9 cellular contexts compared by ENCODE assay signal in the genomic region with DNA sequence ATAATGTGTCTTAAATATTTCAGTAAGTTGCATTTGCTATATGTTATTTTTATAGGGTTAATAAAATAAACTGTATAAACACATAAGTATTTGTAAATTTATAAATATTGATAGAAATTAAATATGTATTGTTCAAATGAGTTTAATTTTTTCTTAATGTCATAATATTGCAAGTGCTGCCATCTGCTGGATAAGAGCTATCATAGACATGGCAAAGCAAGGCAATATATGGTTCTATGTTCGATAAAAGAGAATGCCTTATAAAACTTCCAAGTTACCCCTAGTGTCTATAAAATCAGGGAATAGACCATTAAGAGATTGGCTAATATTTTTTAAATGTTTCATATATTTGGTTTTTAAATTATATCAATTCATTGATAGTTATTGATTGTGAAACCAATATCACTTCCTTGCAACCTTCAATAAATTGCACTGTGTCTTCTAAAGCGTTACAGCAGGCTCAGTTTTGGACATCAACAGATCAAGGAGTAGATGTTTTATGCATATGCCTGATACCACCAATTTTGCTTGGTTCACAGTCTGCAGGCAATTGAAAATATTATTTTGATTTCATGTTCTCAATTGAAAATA. TPM values are rescaled to one million over a fixed set of nuclear protein-coding genes. Genes with fewer than 3 reads are reported as not detected.
DNase-seq lines count a peak whose midpoint lies in the region; ATAC-seq and TF ChIP-seq lines count a peak whose summit lies in the region.
"Had no signal": no experiment of that assay in that cellular context is flagged by ENCODE, and none has a peak within 500 bp of the region (broad histone marks: within the 10 kb centered on the region; RNA-seq: fewer than 3 reads in every experiment).

No MANE protein-coding gene starts in this region.

- no peaks in the 10 kb centered on the region for H3K79me2 ChIP-seq in Karpas-422 (ENCODE audit: low read length)

- no peak overlapping the region for H3K27ac Mint-ChIP-seq in natural killer cell
- H3K27ac Mint-ChIP-seq in natural killer cell treated with Interleukin-12 subunit alpha and Interleukin-12 subunit beta and Interleukin-15 and Interleukin-18, amount 100 ng/mL, for 72 hours, result no peak overlapping the region

- H3K4me1 Mint-ChIP-seq in natural killer cell, result no peaks in the 10 kb centered on the region
- H3K4me1 Mint-ChIP-seq in natural killer cell treated with Interleukin-12 subunit alpha and Interleukin-12 subunit beta and Interleukin-15 and Interleukin-18, amount 100 ng/mL, for 72 hours (ENCODE audit: low read depth in 2 of 2), result no peaks in the 10 kb centered on the region

- H3K27me3 Mint-ChIP-seq in natural killer cell (ENCODE audit: low read depth in 2 of 2), result no peaks in the 10 kb centered on the region
- no peaks in the 10 kb centered on the region for H3K27me3 Mint-ChIP-seq in natural killer cell treated with Interleukin-12 subunit alpha and Interleukin-12 subunit beta and Interleukin-15 and Interleukin-18, amount 100 ng/mL, for 72 hours

- ATAC-seq in natural killer cell, result no peak
- no peak for ATAC-seq in natural killer cell treated with Interleukin-12 subunit alpha and Interleukin-12 subunit beta and Interleukin-15 and Interleukin-18, amount 100 ng/mL, for 72 hours
- ATAC-seq in GM21381 (IDR thresholded peaks at IDR 0.05; ENCODE audit: unreplicated experiment), result no peak

- intact Hi-C loops in natural killer cell (cut with micrococcal nuclease), result no loop called here

- peaks cover 3% of the 10 kb centered on the region; the same call in 1 of the 2 replicates for H3K4me1 ChIP-seq in Karpas-422 (ENCODE audit: low read length)
- H3K4me1 ChIP-seq: HAP-1 had no signal

- no peak overlapping the region for H3K9ac ChIP-seq in Karpas-422 (ENCODE audit: low read length)

- H2AFZ ChIP-seq in Karpas-422 (ENCODE audit: low read length), result no peak overlapping the region

- H3K4me2 ChIP-seq in Karpas-422 (ENCODE audit: low read depth, low read length, poor library complexity, severe bottlenecking), result peak overlapping the region; percentile 30

- H3K9me3 ChIP-seq in Karpas-422 (ENCODE audit: low read length), result no peaks in the 10 kb centered on the region
- H3K9me3 ChIP-seq: HAP-1 had no signal

- TF ChIP-seq CTCF in natural killer cell (IDR thresholded peaks at IDR 0.05) (peak; percentile 53), brain microvascular endothelial cell (IDR thresholded peaks at IDR 0.05; ENCODE audit: low read depth, low read length, missing control alignments) (peak; percentile 61)

- H4K20me1 ChIP-seq in Karpas-422 (ENCODE audit: insufficient read depth, low read depth, low read length), result no peaks in the 10 kb centered on the region

- H3K27ac ChIP-seq in Karpas-422 (ENCODE audit: low read length) (no peak overlapping the region), brain microvascular endothelial cell (no peak overlapping the region)

- DNase-seq in natural killer cell, result no peak
- DNase-seq in natural killer cell treated with Interleukin-12 subunit alpha and Interleukin-12 subunit beta and Interleukin-15 and Interleukin-18, amount 100 ng/mL, for 72 hours (ENCODE audit: low spot score), result no peak
- peak; percentile 80 for DNase-seq in Karpas-422
- peak; percentile 6 for DNase-seq in brain microvascular endothelial cell
- DNase-seq in myocyte (ENCODE audit: low read depth), result peak; percentile 34
- no peak for DNase-seq in COR-L47 (lab: John Stamatoyannopoulos, UW)
- no peak for DNase-seq in NCI-H187 treated with DMSO at 0.1 percent for 48 hours (lab: John Stamatoyannopoulos, UW)

- peaks cover 0 to 2% of the 10 kb centered on the region in 2 donors for H3K9me3 Mint-ChIP-seq in natural killer cell
- peaks cover 7% of the 10 kb centered on the region for H3K9me3 Mint-ChIP-seq in natural killer cell treated with Interleukin-12 subunit alpha and Interleukin-12 subunit beta and Interleukin-15 and Interleukin-18, amount 100 ng/mL, for 72 hours

- H3K4me3 ChIP-seq in Karpas-422 (ENCODE audit: low read length) (no peak overlapping the region; the same call in 1 of the 2 replicates), brain microvascular endothelial cell (ENCODE audit: low read depth, low read length) (no peak overlapping the region)
- H3K4me3 ChIP-seq: HAP-1 had no signal

- H3K27me3 ChIP-seq in Karpas-422 (ENCODE audit: low read length) (no peaks in the 10 kb centered on the region), brain microvascular endothelial cell (replicated peaks) (no peaks in the 10 kb centered on the region)

- H3K4me3 Mint-ChIP-seq in natural killer cell, result no peak overlapping the region
- H3K4me3 Mint-ChIP-seq in natural killer cell treated with Interleukin-12 subunit alpha and Interleukin-12 subunit beta and Interleukin-15 and Interleukin-18, amount 100 ng/mL, for 72 hours, result no peak overlapping the region

- H3K36me3 Mint-ChIP-seq in natural killer cell, result no peaks in the 10 kb centered on the region
- H3K36me3 Mint-ChIP-seq in natural killer cell treated with Interleukin-12 subunit alpha and Interleukin-12 subunit beta and Interleukin-15 and Interleukin-18, amount 100 ng/mL, for 72 hours, result no peaks in the 10 kb centered on the region

- no peaks in the 10 kb centered on the region for H3K36me3 ChIP-seq in Karpas-422 (ENCODE audit: insufficient read depth, low read length)
- H3K36me3 ChIP-seq in brain microvascular endothelial cell (replicated peaks), result no peaks in the 10 kb centered on the region
- H3K36me3 ChIP-seq: HAP-1 had no signal

- in situ Hi-C loops in brain microvascular endothelial cell (cut with HindIII; ENCODE audit: low pct_ligation_motif_present, low sequenced_read_pairs), result no loop called here

- no peaks in the 10 kb centered on the region for H3K9me2 ChIP-seq in Karpas-422 (replicated peaks; ENCODE audit: insufficient read depth, low read length)

RNA-seq across cellular contexts. Expression of a gene that starts 29.0 kb away (rescaled TPM):
- total RNA-seq in natural killer cell, result not detected
- total RNA-seq in natural killer cell treated with Interleukin-12 subunit alpha and Interleukin-12 subunit beta and Interleukin-15 and Interleukin-18, amount 100 ng/mL, for 72 hours, result not detected
- total RNA-seq in Karpas-422 (2014; rRNA removed; shearing (Covaris generic); ENCODE audit: low replicate concordance), result 1.9 and 6.4 TPM in 2 replicates
- total RNA-seq in myocyte, result not detected in 2 replicates
- polyA plus RNA-seq in myocyte (2012), result not detected

Comparison
In these comparisons a context has a peak if more than half of its experiments do, and no peak if none do; other contexts are left out.
1. DNase-seq: peak in Karpas-422 (single experiment), brain microvascular endothelial cell (single experiment) and myocyte (single experiment); none in natural killer cell (single experiment), natural killer cell treated with Interleukin-12 subunit alpha and Interleukin-12 subunit beta and Interleukin-15 and Interleukin-18, amount 100 ng/mL, for 72 hours (single experiment), COR-L47 (single experiment) and NCI-H187 treated with DMSO at 0.1 percent for 48 hours (single experiment).